8 cellular contexts compared by ENCODE assay signal in the genomic region with DNA sequence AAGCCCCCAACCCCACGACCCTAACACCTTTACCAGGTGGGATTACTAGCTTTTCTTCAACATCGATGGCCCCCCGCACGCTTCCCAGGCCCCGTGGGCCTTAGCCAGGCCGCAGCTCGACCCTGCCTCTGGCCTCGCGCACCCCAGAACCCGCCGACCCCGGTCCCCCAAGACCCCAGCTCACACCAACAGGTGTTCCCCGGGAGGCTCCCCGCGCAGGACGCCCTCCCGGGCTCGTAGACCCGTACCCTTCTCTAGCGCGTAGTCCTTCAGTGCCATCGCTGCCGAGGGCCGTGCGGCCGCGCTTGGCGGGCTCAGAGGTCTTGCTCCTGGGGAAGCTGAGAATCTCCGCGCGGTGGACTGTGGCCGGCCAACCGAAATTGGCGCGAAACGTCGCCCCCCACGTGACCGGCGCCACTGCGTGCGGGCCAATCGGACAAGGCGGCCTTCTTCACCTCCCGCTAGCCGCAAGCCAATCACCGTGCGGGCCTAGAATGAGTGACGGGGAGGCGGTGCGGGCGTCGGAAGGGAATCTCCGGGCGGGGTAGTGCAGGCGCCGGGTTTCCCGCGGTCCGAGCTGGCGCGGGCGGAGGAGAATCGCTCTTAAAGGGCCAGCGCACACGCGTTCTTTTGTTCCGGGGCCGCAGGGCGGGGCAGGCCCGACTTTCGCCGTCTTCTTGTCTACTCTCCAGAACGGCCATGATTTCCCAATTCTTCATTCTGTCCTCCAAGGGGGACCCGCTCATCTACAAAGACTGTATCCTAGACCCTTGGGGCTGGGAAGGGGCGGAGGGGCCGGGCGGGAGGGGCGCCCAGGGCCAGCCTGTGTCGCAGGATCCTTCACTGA. TPM values are rescaled to one million over a fixed set of nuclear protein-coding genes. Genes with fewer than 3 reads are reported as not detected.
DNase-seq lines count a peak whose midpoint lies in the region; ATAC-seq and TF ChIP-seq lines count a peak whose summit lies in the region.

A gene with protein sequence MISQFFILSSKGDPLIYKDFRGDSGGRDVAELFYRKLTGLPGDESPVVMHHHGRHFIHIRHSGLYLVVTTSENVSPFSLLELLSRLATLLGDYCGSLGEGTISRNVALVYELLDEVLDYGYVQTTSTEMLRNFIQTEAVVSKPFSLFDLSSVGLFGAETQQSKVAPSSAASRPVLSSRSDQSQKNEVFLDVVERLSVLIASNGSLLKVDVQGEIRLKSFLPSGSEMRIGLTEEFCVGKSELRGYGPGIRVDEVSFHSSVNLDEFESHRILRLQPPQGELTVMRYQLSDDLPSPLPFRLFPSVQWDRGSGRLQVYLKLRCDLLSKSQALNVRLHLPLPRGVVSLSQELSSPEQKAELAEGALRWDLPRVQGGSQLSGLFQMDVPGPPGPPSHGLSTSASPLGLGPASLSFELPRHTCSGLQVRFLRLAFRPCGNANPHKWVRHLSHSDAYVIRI (plus strand): TSS at position 628 of the 847 bp plus-strand sequence. CDS start 72 bp downstream, at position 700.
A gene (minus strand): TSS at position 382 of the 847 bp plus-strand sequence. CDS start 103 bp downstream, at position 279.

- H3K18ac ChIP-seq in IMR-90 (ENCODE audit: low read depth, low read length) = no peak within 1 kb of the TSS; the same call in 1 of the 2 replicates

- H2BK120ac ChIP-seq in IMR-90 (ENCODE audit: low read depth, low read length) = peak within 1 kb of the TSS; percentile 88

- H2BK20ac ChIP-seq in IMR-90 (ENCODE audit: low read depth, low read length) = peak within 1 kb of the TSS; percentile 80; the same call in 1 of the 2 replicates

- H3K4me1 ChIP-seq in IMR-90 (ENCODE audit: control insufficient read depth, insufficient read depth, low read length) = peaks cover 15% of the 10 kb centered on the region
- peaks cover 9% of the 10 kb centered on the region for H3K4me1 ChIP-seq in mucosa of descending colon (ENCODE audit: low read depth)

- WGBS in IMR-90 (ENCODE audit: extremely low coverage in 2 of 2, insufficient read length in 1 of 2), 2 experiments = 0% methylated on average over 17 of the region's 80 CpGs; no CpG with 5 or more reads in 1 of the 2 experiments

- peaks cover 5% of the 10 kb centered on the region; the same call in 1 of the 2 replicates for H3K9me1 ChIP-seq in IMR-90 (ENCODE audit: insufficient read depth, low read length)

- peak within 1 kb of the TSS; percentile 62; the same call in 1 of the 2 replicates for H3K56ac ChIP-seq in IMR-90 (ENCODE audit: extremely low read depth, insufficient read depth, low read length)

- TF ChIP-seq POLR2A in IMR-90 (IDR thresholded peaks at IDR 0.05; ENCODE audit: low read depth, low read length) = peak; percentile 76

- H2BK15ac ChIP-seq in IMR-90 (ENCODE audit: low read depth, low read length) = peak within 1 kb of the TSS; percentile 81; the same call in 2 of the 3 replicates

- no TSS peak for BruUV-seq in IMR-90 (replicated peaks; lab: Mats Ljungman, UMichigan)

- peaks cover 28 to 57% of the 10 kb centered on the region in 2 experiments for H3K79me1 ChIP-seq in IMR-90 (ENCODE audit: low read depth in 1 of 2, low read length in 2 of 2)

- H4K5ac ChIP-seq in IMR-90 (ENCODE audit: low read depth, low read length) = peak within 1 kb of the TSS; percentile 27

- DNase-seq in DMS 273 (lab: John Stamatoyannopoulos, UW; ENCODE audit: unreplicated experiment) = peak; percentile 100
- peak; percentile 99 for DNase-seq in IMR-90
- peak; percentile 100 for DNase-seq in OCI-M1 (lab: John Stamatoyannopoulos, UW)
- DNase-seq in activated T-cell treated with anti-CD3 and anti-CD28 coated beads for 24 hours (ENCODE audit: low read depth) = peak; percentile 98
- peak; percentile 96 for DNase-seq in epidermal melanocyte (ENCODE audit: insufficient read length, low spot score)
- peak; percentile 97 to 99 (median 99) for DNase-seq in mucosa of descending colon
- peak; percentile 98 for DNase-seq in stimulated activated CD8-positive, alpha-beta memory T cell treated with anti-CD3 and anti-CD28 coated beads, Interleukin-4, amount 100 ng/mL, for 24 hours (ENCODE audit: low read depth)

- TF ChIP-seq CTCF in IMR-90 (conservative IDR thresholded peaks at IDR 0.05; ENCODE audit: low read depth, low read length) (no peak), mucosa of descending colon (IDR thresholded peaks at IDR 0.05) (no peak)

- CTCF ChIA-PET in IMR-90 (lab: Yijun Ruan, JAX) = interaction anchor here (1.3 kb wide), 1 partner anchor 11 kb away, joined by 5 read pairs; no protein-coding TSS in a partner anchor

- peak within 1 kb of the TSS; percentile 80 for H3K27ac ChIP-seq in IMR-90 (ENCODE audit: insufficient read depth, low read length)

- H4K20me1 ChIP-seq in IMR-90 (ENCODE audit: insufficient read depth, low read length) = peaks cover 7% of the 10 kb centered on the region; the same call in 1 of the 2 replicates

- peak within 1 kb of the TSS; percentile 91 for H3K23ac ChIP-seq in IMR-90 (ENCODE audit: low read depth, low read length)

- POLR2A ChIA-PET in IMR-90 (lab: Charles Lee; ENCODE audit: unreplicated experiment) = interaction anchor here (0.8 to 1.7 kb wide), 2 partner anchors 14 to 20 kb away, joined by 3 to 6 read pairs; no protein-coding TSS in a partner anchor

- peak within 1 kb of the TSS; percentile 87 for H3K4me2 ChIP-seq in IMR-90 (ENCODE audit: low read depth, low read length)

- in situ Hi-C loops in IMR-90 (cut with MboI; ENCODE audit: low sequenced_read_pairs) = no loop called here

- H3K9me3 ChIP-seq in IMR-90 (ENCODE audit: control insufficient read depth, insufficient read depth, low read length) (no peaks in the 10 kb centered on the region), mucosa of descending colon (no peaks in the 10 kb centered on the region)

- TF ChIP-seq RAD21 in IMR-90 (IDR thresholded peaks at IDR 0.05; ENCODE audit: low read length) = no peak

- peak within 1 kb of the TSS; percentile 94 for H2AFZ ChIP-seq in IMR-90 (replicated peaks; ENCODE audit: low read length, poor library complexity)

- peak within 1 kb of the TSS; percentile 67 to 96; a peak in 3 of 4 replicates for H4K8ac ChIP-seq in IMR-90 (ENCODE audit: low read depth in 2 of 2, low read length in 2 of 2)

- H2AK5ac ChIP-seq in IMR-90 (ENCODE audit: low read depth, low read length) = peak within 1 kb of the TSS; percentile 97

- ATAC-seq in GM21528 (IDR thresholded peaks at IDR 0.05; ENCODE audit: low FRiP score, unreplicated experiment) = peak; percentile 80
- peak; percentile 80 for ATAC-seq in IMR-90 (ENCODE audit: low read depth)
- peak; percentile 91 for ATAC-seq in mucosa of descending colon

- H2BK5ac ChIP-seq in IMR-90 (ENCODE audit: low read depth, low read length, poor library complexity, severe bottlenecking) = peak within 1 kb of the TSS; percentile 58

- H3K4ac ChIP-seq in IMR-90 (ENCODE audit: low read depth, low read length) = peak within 1 kb of the TSS; percentile 96

- dilution Hi-C loops in IMR-90 (cut with HindIII; ENCODE audit: low sequenced_read_pairs, unreplicated experiment) = no loop called here

- H3K4me3 ChIP-seq in IMR-90 (ENCODE audit: insufficient read depth, low read depth, low read length) (peak within 1 kb of the TSS; percentile 54), mucosa of descending colon (peak within 1 kb of the TSS; percentile 87)

- no peaks in the 10 kb centered on the region for H3K27me3 ChIP-seq in IMR-90 (ENCODE audit: control insufficient read depth, insufficient read depth, low read length)

- peak within 1 kb of the TSS; percentile 75 for H3K9ac ChIP-seq in IMR-90 (ENCODE audit: low read depth, low read length)

- peak within 1 kb of the TSS; percentile 98 for H2AK9ac ChIP-seq in IMR-90 (replicated peaks; ENCODE audit: low read depth, low read length, poor library complexity)

- H3K36me3 ChIP-seq in IMR-90 (ENCODE audit: control insufficient read depth, insufficient read depth, low read length) (peaks cover 46% of the 10 kb centered on the region), mucosa of descending colon (ENCODE audit: low read depth) (peaks cover 5% of the 10 kb centered on the region)

- intact Hi-C loops in IMR-90 (cut with micrococcal nuclease) = loop anchor here (2.0 kb wide), 1 partner anchor 18 kb away; a partner anchor contains a TSS
- intact Hi-C loops in mucosa of descending colon (cut with DNase I, micrococcal nuclease) = no loop called here

- H3K14ac ChIP-seq in IMR-90 (replicated peaks; ENCODE audit: low read depth, low read length) = peak within 1 kb of the TSS; percentile 92

- H4K91ac ChIP-seq in IMR-90 (ENCODE audit: insufficient read depth, low read depth, low read length) = peak within 1 kb of the TSS; percentile 90

TF ChIP-seq in IMR-90, 13 proteins besides CTCF, POLR2A, EP300 and RAD21:
- no peak for TF ChIP-seq RFX5 (IDR thresholded peaks at IDR 0.05; ENCODE audit: low read depth, low read length)
- TF ChIP-seq CHD1 (IDR thresholded peaks at IDR 0.05; ENCODE audit: low read depth, low read length) = no peak
- TF ChIP-seq MXI1 (IDR thresholded peaks at IDR 0.05; ENCODE audit: borderline replicate concordance, low read depth, low read length) = peak; percentile 90
- TF ChIP-seq CEBPB (IDR thresholded peaks at IDR 0.05; ENCODE audit: low read depth, low read length) = peak; percentile 48
- TF ChIP-seq FOS (IDR thresholded peaks at IDR 0.05; ENCODE audit: low read depth, low read length) = peak; percentile 35; the same call in 1 of the 2 replicates
- TF ChIP-seq, protein P1, sequence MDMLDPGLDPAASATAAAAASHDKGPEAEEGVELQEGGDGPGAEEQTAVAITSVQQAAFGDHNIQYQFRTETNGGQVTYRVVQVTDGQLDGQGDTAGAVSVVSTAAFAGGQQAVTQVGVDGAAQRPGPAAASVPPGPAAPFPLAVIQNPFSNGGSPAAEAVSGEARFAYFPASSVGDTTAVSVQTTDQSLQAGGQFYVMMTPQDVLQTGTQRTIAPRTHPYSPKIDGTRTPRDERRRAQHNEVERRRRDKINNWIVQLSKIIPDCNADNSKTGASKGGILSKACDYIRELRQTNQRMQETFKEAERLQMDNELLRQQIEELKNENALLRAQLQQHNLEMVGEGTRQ (IDR thresholded peaks at IDR 0.05; ENCODE audit: low read depth, low read length) = peak; percentile 99
- peak; percentile 27; the same call in 1 of the 2 replicates for TF ChIP-seq BHLHE40 (IDR thresholded peaks at IDR 0.05; ENCODE audit: low read depth, low read length)
- peak; percentile 88 for TF ChIP-seq MAZ (IDR thresholded peaks at IDR 0.05; ENCODE audit: borderline replicate concordance, low read depth, low read length)

RNA-seq across cellular contexts. Expression of the first gene that starts in this region (rescaled TPM):
- total RNA-seq in IMR-90 (2012; rRNA removed) = 18.6 and 21.1 TPM in 2 replicates
- polyA plus RNA-seq in IMR-90 (2012; rRNA removed) = 20.5 and 21.4 TPM in 2 replicates
- 17.7 and 24.6 TPM in 2 replicates for polyA plus RNA-seq in IMR-90 (2012; cell fraction: cytosol; rRNA removed)
- 52.6 and 55.7 TPM in 2 replicates for polyA plus RNA-seq in IMR-90 (2012; cell fraction: nucleus; rRNA removed; ENCODE audit: low replicate concordance)
- 10 to 100 TPM; 18.0 to 30.9 (median 23.9) TPM for total RNA-seq in mucosa of descending colon

RNA-seq across cellular contexts. Expression of the second gene that starts in this region (rescaled TPM):
- total RNA-seq in IMR-90 (2012; rRNA removed) (130 and 137 TPM in 2 replicates), mucosa of descending colon (10 to 100 TPM; 62.7 to 92.2 (median 65.5) TPM)
- polyA plus RNA-seq in IMR-90 (2012; rRNA removed) = 104 and 119 TPM in 2 replicates
- 47.2 and 71.0 TPM in 2 replicates for polyA plus RNA-seq in IMR-90 (2012; cell fraction: cytosol; rRNA removed)
- 196 and 287 TPM in 2 replicates for polyA plus RNA-seq in IMR-90 (2012; cell fraction: nucleus; rRNA removed; ENCODE audit: low replicate concordance)

Comparison
In these comparisons a context has a peak if more than half of its experiments do, and no peak if none do; other contexts are left out.
1. Peak in every context shown above with its lines: DNase-seq, ATAC-seq, H3K4me3 ChIP-seq and H3K27ac ChIP-seq.